ENCODE assay signal across 15 cellular contexts in the genomic region with DNA sequence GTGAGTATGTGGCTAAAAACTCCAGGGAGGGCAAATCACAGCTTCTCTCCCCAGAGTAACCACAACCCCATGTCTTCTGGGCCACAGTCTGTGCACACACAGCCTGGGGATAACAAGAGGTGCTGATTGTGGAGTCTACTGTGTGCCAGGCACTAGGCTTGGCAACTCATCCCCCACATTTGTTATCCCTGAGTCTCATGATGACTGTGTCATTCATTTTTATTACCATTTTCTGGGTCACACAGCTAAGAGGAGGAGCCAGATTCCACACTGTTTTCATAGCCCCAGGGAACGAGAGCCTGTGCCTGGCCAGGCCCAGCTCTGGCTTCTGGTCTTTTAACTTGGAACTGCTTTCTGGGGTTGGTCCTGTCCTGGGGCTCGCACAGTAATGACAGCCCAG. TPM values are rescaled to one million over a fixed set of nuclear protein-coding genes. Genes with fewer than 3 reads are reported as not detected.
A peak's percentile ranks its signal among the peaks of the same experiment; 100 is the strongest.
DNase-seq lines count a peak whose midpoint lies in the region; ATAC-seq lines count a peak whose summit lies in the region.
"Had no signal": no experiment of that assay in that cellular context is flagged by ENCODE, and none has a peak within 500 bp of the region (broad histone marks: within the 10 kb centered on the region; RNA-seq: fewer than 3 reads in every experiment).

No MANE protein-coding gene starts in this region.

- peaks cover 12% of the 10 kb centered on the region for H3K4me1 ChIP-seq in skeletal muscle satellite cell (ENCODE audit: control insufficient read depth, insufficient read depth, low read length)
- H3K4me1 ChIP-seq: ascending aorta had no signal

- no peaks in the 10 kb centered on the region for H3K9me3 ChIP-seq in skeletal muscle satellite cell (replicated peaks; ENCODE audit: low read length)
- H3K9me3 ChIP-seq: ascending aorta had no signal

- no peak overlapping the region for H3K27ac ChIP-seq in substantia nigra (ENCODE audit: low read depth, low read length, poor library complexity, severe bottlenecking)
- H3K27ac ChIP-seq: ascending aorta, KMS-11 had no signal

- H3K27me3 ChIP-seq in skeletal muscle satellite cell (ENCODE audit: control insufficient read depth, insufficient read depth, low read length) = no peaks in the 10 kb centered on the region
- H3K27me3 ChIP-seq: ascending aorta had no signal

- intact Hi-C loops in left cardiac atrium (cut with DNase I) = no loop called here

- H3K9ac ChIP-seq in skeletal muscle satellite cell (ENCODE audit: low read depth, low read length) = peak overlapping the region; percentile 34
- H3K9ac ChIP-seq: KMS-11 had no signal

- no peak overlapping the region for H3K4me3 ChIP-seq in skeletal muscle satellite cell (ENCODE audit: low read length)
- H3K4me3 ChIP-seq: ascending aorta had no signal

- H3K4me2 ChIP-seq in skeletal muscle satellite cell (ENCODE audit: low read length) = peak overlapping the region; percentile 18
- H3K4me2 ChIP-seq: KMS-11 had no signal

- DNase-seq in G401 (ENCODE audit: low spot score) (peak; percentile 27), RKO (ENCODE audit: low spot score) (peak; percentile 22), left cardiac atrium (no peak), T-helper 2 cell (no peak), substantia nigra (lab: John Stamatoyannopoulos, UW) (no peak)
- DNase-seq: activated CD4-positive, CD25-positive, alpha-beta regulatory T cell; activated T-cell treated with anti-CD3 and anti-CD28 coated beads, Interleukin-2, amount 50 U/mL, for 1 hour; CD8-positive, alpha-beta T cell; hypothalamus; NCI-H2081 treated with DMSO at 0.1 percent for 48 hours had no signal

- in situ Hi-C loops in G401 (cut with HindIII; ENCODE audit: low sequenced_read_pairs) = no loop called here

- ATAC-seq in left cardiac atrium = peak; percentile 23 to 34
- no peak for ATAC-seq in HG02884 (IDR thresholded peaks at IDR 0.05; ENCODE audit: unreplicated experiment)
- ATAC-seq in HG03025 (IDR thresholded peaks at IDR 0.05; ENCODE audit: low FRiP score, unreplicated experiment) = no peak
- ATAC-seq: CD8-positive, alpha-beta T cell had no signal

- H3K36me3 ChIP-seq in skeletal muscle satellite cell (ENCODE audit: insufficient read depth, low read length) = no peaks in the 10 kb centered on the region
- H3K36me3 ChIP-seq: ascending aorta had no signal

RNA-seq across cellular contexts. Expression of a gene that starts 34.5 kb away (rescaled TPM):
- not detected in 2 replicates for total RNA-seq in G401 (2014; rRNA removed; shearing (Covaris generic))
- total RNA-seq in left cardiac atrium = under 1 TPM; 0.52 to 0.91 TPM
- total RNA-seq in skeletal muscle satellite cell (2012; rRNA removed) = 0.25 and 0.44 TPM in 2 replicates
- total RNA-seq: ascending aorta; CD8-positive, alpha-beta T cell had no signal

Comparison
In these comparisons a context has a peak if more than half of its experiments do, and no peak if none do; other contexts are left out.
1. DNase-seq: peak in G401 (single experiment) and RKO (single experiment); none in left cardiac atrium (single experiment), T-helper 2 cell (0 of 5) and substantia nigra (0 of 49).
2. ATAC-seq: peak in left cardiac atrium (2 of 2); none in HG02884 (single experiment) and HG03025 (single experiment).